In the genomic region with DNA sequence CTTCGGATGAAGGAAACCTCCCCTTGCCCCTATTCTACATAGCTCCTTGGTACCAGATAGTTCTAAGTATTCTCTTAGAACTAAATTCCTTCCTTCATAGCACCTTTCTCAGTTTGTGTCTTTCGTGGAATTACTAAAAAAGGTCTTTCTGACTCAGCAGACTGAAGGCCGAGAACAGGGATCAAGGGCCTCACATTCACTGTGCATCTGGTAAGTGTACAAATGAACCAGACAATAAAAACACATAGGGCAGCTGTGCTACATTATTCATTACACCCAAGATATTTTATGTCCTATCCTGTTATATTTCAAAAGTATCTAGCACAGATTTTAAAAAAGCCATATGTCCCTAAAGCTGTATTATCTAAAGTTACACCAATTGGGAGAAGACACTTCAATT, we compare ENCODE assay signal across 14 cellular contexts.
A peak's percentile ranks its signal among the peaks of the same experiment; 100 is the strongest.
DNase-seq lines count a peak whose midpoint lies in the region; ATAC-seq and TF ChIP-seq lines count a peak whose summit lies in the region.
"Had no signal": no experiment of that assay in that cellular context is flagged by ENCODE, and none has a peak within 500 bp of the region (broad histone marks: within the 10 kb centered on the region; RNA-seq: fewer than 3 reads in every experiment).

No MANE protein-coding gene starts in this region.

- no peaks in the 10 kb centered on the region for H3K9me2 ChIP-seq in PC-3 (replicated peaks; ENCODE audit: low read length)

- H3K4me3 ChIP-seq in PC-3 (ENCODE audit: low read length): no peak overlapping the region
- H3K4me3 ChIP-seq in choroid plexus epithelial cell (ENCODE audit: low read depth, low read length): no peak overlapping the region
- H3K4me3 ChIP-seq in mesenchymal stem cell (ENCODE audit: insufficient read depth in 1 of 2, low read depth in 1 of 2, low read length in 2 of 2): no peak overlapping the region
- H3K4me3 ChIP-seq in smooth muscle cell: no peak overlapping the region
- H3K4me3 ChIP-seq: GM12878, GM23248 had no signal

- CTCF ChIA-PET in PC-3 (lab: Charles Lee): no interaction called here

- DNase-seq in PC-3 (no peak), choroid plexus epithelial cell (ENCODE audit: low read depth) (peak; percentile 34), mesenchymal stem cell (no peak), smooth muscle cell (lab: John Stamatoyannopoulos, UW; ENCODE audit: unreplicated experiment) (no peak), HCEC 1CT (no peak), NCI-H69 (lab: John Stamatoyannopoulos, UW) (no peak), activated gamma-delta T cell treated with Interleukin-2 at 50 U/mL for 16 hours (no peak)
- DNase-seq: C1 segment of cervical spinal cord; Calu3; CD4-positive, alpha-beta T cell; DMS 273 treated with DMSO at 0.1 percent for 48 hours; GM23248 had no signal

- H4K8ac ChIP-seq in mesenchymal stem cell (ENCODE audit: low read length): no peak overlapping the region

- POLR2A ChIA-PET in PC-3 (lab: Charles Lee; ENCODE audit: unreplicated experiment): no interaction called here

- H4K20me1 ChIP-seq in PC-3 (ENCODE audit: low read length) (no peaks in the 10 kb centered on the region), smooth muscle cell (ENCODE audit: low read depth) (peaks cover 4% of the 10 kb centered on the region)

- no peak overlapping the region for H3K4ac ChIP-seq in mesenchymal stem cell (ENCODE audit: low read depth in 1 of 2, low read length in 2 of 2)

- no peak overlapping the region for H3K9ac ChIP-seq in PC-3 (ENCODE audit: low read length)
- no peak overlapping the region for H3K9ac ChIP-seq in mesenchymal stem cell (ENCODE audit: low read length)
- no peak overlapping the region for H3K9ac ChIP-seq in smooth muscle cell (ENCODE audit: low read depth)
- H3K9ac ChIP-seq: GM23248 had no signal

- H3K27me3 ChIP-seq in PC-3 (ENCODE audit: low read length): no peaks in the 10 kb centered on the region
- no peaks in the 10 kb centered on the region for H3K27me3 ChIP-seq in mesenchymal stem cell (ENCODE audit: control insufficient read depth in 1 of 2, insufficient read depth in 1 of 2, low read length in 2 of 2)
- no peaks in the 10 kb centered on the region for H3K27me3 ChIP-seq in smooth muscle cell (ENCODE audit: low read depth)

- no peak overlapping the region for H2AFZ ChIP-seq in PC-3 (ENCODE audit: low read length)
- H2AFZ ChIP-seq in mesenchymal stem cell (ENCODE audit: low read depth, low read length): no peak overlapping the region
- no peak overlapping the region for H2AFZ ChIP-seq in smooth muscle cell (ENCODE audit: low read depth)
- H2AFZ ChIP-seq: GM23248 had no signal

- no peaks in the 10 kb centered on the region for H3K9me3 ChIP-seq in PC-3 (ENCODE audit: low read length)
- H3K9me3 ChIP-seq in mesenchymal stem cell (ENCODE audit: control insufficient read depth, low read length): no peaks in the 10 kb centered on the region
- no peaks in the 10 kb centered on the region for H3K9me3 ChIP-seq in smooth muscle cell (replicated peaks; ENCODE audit: low read depth)

- 94% methylated on average over 3 of the region's 3 CpGs for WGBS in mesenchymal stem cell
- 59% methylated on average over 3 of the region's 3 CpGs for WGBS in smooth muscle cell (ENCODE audit: low lambda C conversion rate)

- H3K4me1 ChIP-seq in PC-3 (ENCODE audit: insufficient read depth, low read length) (peaks cover 28% of the 10 kb centered on the region), mesenchymal stem cell (ENCODE audit: control insufficient read depth, insufficient read depth, low read depth, low read length) (peaks cover 4% of the 10 kb centered on the region), smooth muscle cell (ENCODE audit: low read depth) (no peaks in the 10 kb centered on the region)

- H3K4me2 ChIP-seq in PC-3 (ENCODE audit: low read length) (no peak overlapping the region), mesenchymal stem cell (ENCODE audit: low read length, poor library complexity, severe bottlenecking) (no peak overlapping the region), smooth muscle cell (no peak overlapping the region)

- H2BK15ac ChIP-seq in mesenchymal stem cell (ENCODE audit: low read depth, poor library complexity, severe bottlenecking): no peak overlapping the region

- TF ChIP-seq CTCF in PC-3 (conservative IDR thresholded peaks at IDR 0.05; ENCODE audit: low read depth, low read length) (no peak), choroid plexus epithelial cell (conservative IDR thresholded peaks at IDR 0.05; ENCODE audit: low read depth, low read length) (no peak), smooth muscle cell (IDR thresholded peaks at IDR 0.05; ENCODE audit: borderline replicate concordance, insufficient read depth, poor library complexity, severe bottlenecking) (no peak)

- peaks cover 7% of the 10 kb centered on the region for H3K79me1 ChIP-seq in mesenchymal stem cell (replicated peaks; ENCODE audit: low read length, poor library complexity, severe bottlenecking)

- H3K79me2 ChIP-seq in PC-3 (ENCODE audit: low read length) (no peaks in the 10 kb centered on the region), smooth muscle cell (ENCODE audit: low read depth) (no peaks in the 10 kb centered on the region)

- H3K27ac ChIP-seq in PC-3 (ENCODE audit: low read length) (no peak overlapping the region), mesenchymal stem cell (ENCODE audit: low read length, poor library complexity, severe bottlenecking) (peak overlapping the region; percentile 61), smooth muscle cell (ENCODE audit: low read depth) (peak overlapping the region; percentile 28)
- H3K27ac ChIP-seq: GM23248 had no signal

- BruUV-seq in PC-3 (replicated peaks; lab: Mats Ljungman, UMichigan): TSS peak; percentile 18

- no peak overlapping the region for H2BK120ac ChIP-seq in mesenchymal stem cell (ENCODE audit: low read depth, low read length)

- H4K91ac ChIP-seq in mesenchymal stem cell (ENCODE audit: low read length): no peak overlapping the region

- H3F3A ChIP-seq in PC-3 (ENCODE audit: low read length, unreplicated experiment) (peaks cover 17% of the 10 kb centered on the region), smooth muscle cell (ENCODE audit: low read depth) (no peaks in the 10 kb centered on the region)

- no peak overlapping the region for H2AK5ac ChIP-seq in mesenchymal stem cell (ENCODE audit: low read length, severe bottlenecking)

- no peak overlapping the region for H3K23ac ChIP-seq in mesenchymal stem cell (ENCODE audit: low read length in 2 of 2)

- intact Hi-C loops in PC-3 (cut with micrococcal nuclease): no loop called here

- H2BK12ac ChIP-seq in mesenchymal stem cell (ENCODE audit: low read length in 2 of 2): no peak overlapping the region

- H3K18ac ChIP-seq in mesenchymal stem cell (ENCODE audit: low read depth in 1 of 2, low read length in 2 of 2): no peak overlapping the region

- H3K14ac ChIP-seq in mesenchymal stem cell (ENCODE audit: low read length in 2 of 2): no peak overlapping the region

- H3K36me3 ChIP-seq in PC-3 (ENCODE audit: low read depth, low read length) (peaks cover 7% of the 10 kb centered on the region; the same call in 1 of the 2 replicates), mesenchymal stem cell (ENCODE audit: control insufficient read depth in 1 of 2, insufficient read depth in 2 of 2, low read depth in 1 of 2, low read length in 2 of 2) (peaks cover 24 to 86% of the 10 kb centered on the region in 2 experiments), smooth muscle cell (ENCODE audit: low read depth) (peaks cover 21% of the 10 kb centered on the region)

- H2BK5ac ChIP-seq in mesenchymal stem cell (ENCODE audit: low read depth, low read length, poor library complexity, severe bottlenecking): no peak overlapping the region

- no peak for ATAC-seq in PC-3
- ATAC-seq: GM12878, HepG2 had no signal
